1 cellular context compared by ENCODE assay signal in genomic region chr5:61332369-61332745, GRCh38.
TF ChIP-seq lines count a peak whose summit lies in the region.

No MANE protein-coding gene starts in this region.

TF ChIP-seq in SK-N-SH, 30 proteins besides CTCF, POLR2A, EP300 and RAD21 (continued from another document):
- TF ChIP-seq PBX3 (IDR thresholded peaks at IDR 0.05) = no peak
- TF ChIP-seq USF2 (IDR thresholded peaks at IDR 0.05; ENCODE audit: borderline replicate concordance, low read depth, low read length) = no peak
- TF ChIP-seq ELF1 (IDR thresholded peaks at IDR 0.05) = no peak
- no peak for TF ChIP-seq TCF12 (IDR thresholded peaks at IDR 0.05)
- no peak for TF ChIP-seq SIN3A (IDR thresholded peaks at IDR 0.05; ENCODE audit: borderline replicate concordance, low read depth, low read length)
- no peak for TF ChIP-seq FOXJ3 (CRISPR knock-in tag; IDR thresholded peaks at IDR 0.05)
- TF ChIP-seq EZH2phosphoT487 (IDR thresholded peaks at IDR 0.05; ENCODE audit: borderline replicate concordance, low read depth) = no peak
- TF ChIP-seq MAX (IDR thresholded peaks at IDR 0.05; ENCODE audit: low read depth) = no peak
- TF ChIP-seq SMC3 (IDR thresholded peaks at IDR 0.05; ENCODE audit: low read depth, low read length) = no peak
- no peak for TF ChIP-seq RXRA (IDR thresholded peaks at IDR 0.05; ENCODE audit: borderline replicate concordance, low read depth)
- no peak for TF ChIP-seq TEAD4 (IDR thresholded peaks at IDR 0.05; ENCODE audit: borderline replicate concordance, insufficient read depth)
- TF ChIP-seq YY1 (IDR thresholded peaks at IDR 0.05; ENCODE audit: low read depth) = no peak
- no peak for TF ChIP-seq RFX5 (IDR thresholded peaks at IDR 0.05; ENCODE audit: low read length)
- TF ChIP-seq CHD2 (IDR thresholded peaks at IDR 0.05; ENCODE audit: low read length, partially characterized antibody) = no peak
